23 cellular contexts compared by ENCODE assay signal in genomic region chr15:87639305-87640011, GRCh38.
DNase-seq lines count a peak whose midpoint lies in the region; ATAC-seq, FAIRE-seq and TF ChIP-seq lines count a peak whose summit lies in the region.
"Had no signal": no experiment of that assay in that cellular context is flagged by ENCODE, and none has a peak within 500 bp of the region (broad histone marks: within the 10 kb centered on the region; RNA-seq: fewer than 3 reads in every experiment).

No MANE protein-coding gene starts in this region.

- no peaks in the 10 kb centered on the region for H3K23me2 ChIP-seq in H1 (ENCODE audit: low read depth, low read length)

- no peak overlapping the region for H2BK5ac ChIP-seq in H1 (ENCODE audit: low read depth, low read length)

- no peak overlapping the region for H2AK5ac ChIP-seq in H1 (ENCODE audit: low read depth, low read length)

- H3K4ac ChIP-seq in H1 (replicated peaks; ENCODE audit: insufficient read length, low read depth, low read length), result no peak overlapping the region

- TF ChIP-seq EP300 in H1 (IDR thresholded peaks at IDR 0.05; ENCODE audit: borderline replicate concordance in 1 of 2, low read depth in 2 of 2, low read length in 2 of 2), result no peak

- WGBS in H1 (ENCODE audit: extremely low coverage in 1 of 2, insufficient coverage in 1 of 2, insufficient read length in 1 of 2, insufficient replicate concordance in 2 of 2, low coverage in 1 of 2, low lambda C conversion rate in 2 of 2, missing lambda C conversion rate in 1 of 2), 2 experiments, result 84% methylated on average over 4 of the region's 4 CpGs; no CpG with 5 or more reads in 1 of the 2 experiments

- H3K79me1 ChIP-seq in H1 (ENCODE audit: low read depth, low read length), result no peaks in the 10 kb centered on the region

- no peak overlapping the region for H3K27ac ChIP-seq in H1 (ENCODE audit: low read depth, low read length)
- H3K27ac ChIP-seq: BLaER1, Peyer's patch, SJCRH30 had no signal

- no peaks in the 10 kb centered on the region for H3K9me3 ChIP-seq in NT2/D1 (ENCODE audit: insufficient read depth, low read length)
- H3K9me3 ChIP-seq in H1 (ENCODE audit: insufficient read depth in 2 of 2, low read depth in 1 of 2, low read length in 1 of 2), result no peaks in the 10 kb centered on the region
- H3K9me3 ChIP-seq: BLaER1, Peyer's patch, SJCRH30 had no signal

- intact Hi-C loops in sciatic nerve (cut with DNase I), result no loop called here

- H4K5ac ChIP-seq in H1 (ENCODE audit: insufficient read length, low read depth, low read length), result no peak overlapping the region

- CTCF ChIA-PET in H1 (lab: Charles Lee; ENCODE audit: partially characterized antibody), result interaction anchor here (1.0 to 1.6 kb wide), 3 partner anchors 25 to 726 kb away, joined by 3 read pairs; no protein-coding TSS in a partner anchor

- no peak for FAIRE-seq in H1 (lab: Jason Lieb, UNC)
- FAIRE-seq: G401.6, GM12892, GM19239 had no signal

- no peak for TF ChIP-seq RAD21 in H1 (IDR thresholded peaks at IDR 0.05 in 1 of 2, conservative IDR thresholded peaks at IDR 0.05 in 1 of 2; ENCODE audit: low read depth in 2 of 2, low read length in 2 of 2)

- H3K4me3 ChIP-seq in NT2/D1 (ENCODE audit: insufficient read length, low read depth), result no peak overlapping the region
- H3K4me3 ChIP-seq in H1 (ENCODE audit: extremely low read depth in 1 of 4, insufficient read depth in 2 of 4, low read depth in 3 of 4, low read length in 4 of 4), result no peak overlapping the region
- H3K4me3 ChIP-seq: BLaER1, Peyer's patch, SJCRH30 had no signal

- H2AFZ ChIP-seq in H1 (ENCODE audit: low read length), result no peak overlapping the region

- H3K36me3 ChIP-seq in NT2/D1 (ENCODE audit: insufficient read depth, insufficient read length, low read length) (no peaks in the 10 kb centered on the region), H1 (ENCODE audit: control insufficient read depth in 2 of 4, insufficient read depth in 4 of 4, low read length in 3 of 4) (no peaks in the 10 kb centered on the region)
- H3K36me3 ChIP-seq: BLaER1, Peyer's patch, SJCRH30 had no signal

- H4K8ac ChIP-seq in H1 (ENCODE audit: extremely low read depth, insufficient read depth, low read length), result no peak overlapping the region

- H3K4me2 ChIP-seq in H1 (ENCODE audit: insufficient read depth in 1 of 2, low read depth in 2 of 2, low read length in 2 of 2), result no peak overlapping the region
- H3K4me2 ChIP-seq: BLaER1 had no signal

- POLR2A ChIA-PET in H1 (lab: Charles Lee; ENCODE audit: partially characterized antibody), result no interaction called here

- TF ChIP-seq POLR2A in H1 (IDR thresholded peaks at IDR 0.05; ENCODE audit: control extremely low read depth in 1 of 2, low read depth in 2 of 2, low read length in 2 of 2), result no peak

- no peak overlapping the region for H3K14ac ChIP-seq in H1 (ENCODE audit: insufficient read length)

- H3K18ac ChIP-seq in H1 (ENCODE audit: extremely low read depth, low read length), result no peak overlapping the region

- no peak overlapping the region for H2BK20ac ChIP-seq in H1 (ENCODE audit: low read length)

- ATAC-seq in sciatic nerve (no peak), HG03520 (IDR thresholded peaks at IDR 0.05; ENCODE audit: unreplicated experiment) (no peak)

- H3K27me3 ChIP-seq in NT2/D1 (ENCODE audit: insufficient read depth, insufficient read length) (no peaks in the 10 kb centered on the region), H1 (replicated peaks in 1 of 4; ENCODE audit: control insufficient read depth in 3 of 4, extremely low read depth in 1 of 4, insufficient read depth in 3 of 4, low read length in 3 of 4) (no peaks in the 10 kb centered on the region)
- H3K27me3 ChIP-seq: BLaER1, Peyer's patch, SJCRH30 had no signal

- no peak for TF ChIP-seq CTCF in H1 (IDR thresholded peaks at IDR 0.05; ENCODE audit: control extremely low read depth in 1 of 3, insufficient read depth in 1 of 3, low read depth in 1 of 3, low read length in 3 of 3)

- H4K20me1 ChIP-seq in H1 (replicated peaks in 1 of 2; ENCODE audit: control insufficient read depth in 1 of 2, insufficient read depth in 2 of 2, low read length in 2 of 2), result no peaks in the 10 kb centered on the region
- H4K20me1 ChIP-seq: BLaER1 had no signal

- no peak overlapping the region for H4K91ac ChIP-seq in H1 (replicated peaks; ENCODE audit: insufficient read length, low read length)

- H3K4me1 ChIP-seq in NT2/D1 (ENCODE audit: insufficient read depth, insufficient read length) (peaks cover 3% of the 10 kb centered on the region), H1 (replicated peaks in 1 of 4; ENCODE audit: control insufficient read depth in 3 of 4, insufficient read depth in 4 of 4, low read length in 3 of 4) (no peaks in the 10 kb centered on the region)
- H3K4me1 ChIP-seq: BLaER1, Peyer's patch, SJCRH30 had no signal

- H3K56ac ChIP-seq in H1 (replicated peaks; ENCODE audit: insufficient read length, low read depth, low read length), result no peak overlapping the region

- no peak overlapping the region for H2BK120ac ChIP-seq in H1 (replicated peaks; ENCODE audit: low read depth, low read length)

- DNase-seq in ELR (ENCODE audit: low read depth) (peak; percentile 8), NT2/D1 (ENCODE audit: low read depth, low spot score) (peak; percentile 15), H1 (ENCODE audit: low read depth in 1 of 2, low spot score in 2 of 2) (no peak), iPS-NIHi7 (ENCODE audit: extremely low spot score) (peak; percentile 30), NCI-H69 (lab: John Stamatoyannopoulos, UW) (no peak), sciatic nerve (ENCODE audit: low spot score) (no peak), NCI-H510A treated with DMSO at 0.1 percent for 48 hours (lab: John Stamatoyannopoulos, UW) (no peak)
- DNase-seq: CD4-positive, alpha-beta memory T cell; DND-41; KBM-7; NCI-H1105; NCI-H146; NCI-H2029; NCI-H226; NCI-H524; NCI-H82; Peyer's patch; SJCRH30 had no signal

- H3K79me2 ChIP-seq in H1 (ENCODE audit: control insufficient read depth in 1 of 2, insufficient read depth in 2 of 2, low read length in 2 of 2), result no peaks in the 10 kb centered on the region

- H3K9ac ChIP-seq in NT2/D1 (ENCODE audit: insufficient read length, low read depth), result no peak overlapping the region
- H3K9ac ChIP-seq in H1 (replicated peaks in 1 of 4; ENCODE audit: extremely low read depth in 1 of 4, low read depth in 3 of 4, low read length in 3 of 4), result no peak overlapping the region
- H3K9ac ChIP-seq: BLaER1 had no signal

- H3K23ac ChIP-seq in H1 (ENCODE audit: insufficient read length), result no peak overlapping the region

- no peak overlapping the region for H2BK12ac ChIP-seq in H1 (ENCODE audit: low read depth, low read length)

- H2BK15ac ChIP-seq in H1 (ENCODE audit: low read length), result no peak overlapping the region

TF ChIP-seq in H1, 55 proteins besides CTCF, POLR2A, EP300 and RAD21:
- TF ChIP-seq SIRT6 (IDR thresholded peaks at IDR 0.05; ENCODE audit: low read length) (no peak), PHF8 (conservative IDR thresholded peaks at IDR 0.05; ENCODE audit: low read depth, low read length) (no peak), MAFK (IDR thresholded peaks at IDR 0.05; ENCODE audit: low read depth, low read length) (peak; percentile 38; the same call in 1 of the 2 replicates), POU5F1 (IDR thresholded peaks at IDR 0.05; ENCODE audit: low read depth, low read length) (peak; percentile 86), CBX8 (IDR thresholded peaks at IDR 0.05; ENCODE audit: borderline replicate concordance, low read depth, low read length) (no peak), RFX5 (IDR thresholded peaks at IDR 0.05; ENCODE audit: borderline replicate concordance, low read depth, low read length) (no peak), TBP (IDR thresholded peaks at IDR 0.05; ENCODE audit: low read depth, low read length) (no peak), BACH1 (IDR thresholded peaks at IDR 0.05; ENCODE audit: low read length) (no peak; the same call in 1 of the 2 replicates), E2F6 (IDR thresholded peaks at IDR 0.05) (no peak), ASH2L (IDR thresholded peaks at IDR 0.05; ENCODE audit: low read length) (no peak), NRF1 (IDR thresholded peaks at IDR 0.05; ENCODE audit: low read depth, low read length) (no peak), SP2 (IDR thresholded peaks at IDR 0.05; ENCODE audit: low read length) (no peak), TAF7 (optimal IDR thresholded peaks at IDR 0.05; ENCODE audit: borderline replicate concordance, low read depth, low read length) (no peak)

Comparison
In these comparisons a context has a peak if more than half of its experiments do, and no peak if none do; other contexts are left out.
1. DNase-seq: peak in ELR (single experiment), NT2/D1 (single experiment) and iPS-NIHi7 (single experiment); none in H1 (0 of 2), NCI-H69 (single experiment), sciatic nerve (single experiment) and NCI-H510A treated with DMSO at 0.1 percent for 48 hours (single experiment).